In the genomic region with DNA sequence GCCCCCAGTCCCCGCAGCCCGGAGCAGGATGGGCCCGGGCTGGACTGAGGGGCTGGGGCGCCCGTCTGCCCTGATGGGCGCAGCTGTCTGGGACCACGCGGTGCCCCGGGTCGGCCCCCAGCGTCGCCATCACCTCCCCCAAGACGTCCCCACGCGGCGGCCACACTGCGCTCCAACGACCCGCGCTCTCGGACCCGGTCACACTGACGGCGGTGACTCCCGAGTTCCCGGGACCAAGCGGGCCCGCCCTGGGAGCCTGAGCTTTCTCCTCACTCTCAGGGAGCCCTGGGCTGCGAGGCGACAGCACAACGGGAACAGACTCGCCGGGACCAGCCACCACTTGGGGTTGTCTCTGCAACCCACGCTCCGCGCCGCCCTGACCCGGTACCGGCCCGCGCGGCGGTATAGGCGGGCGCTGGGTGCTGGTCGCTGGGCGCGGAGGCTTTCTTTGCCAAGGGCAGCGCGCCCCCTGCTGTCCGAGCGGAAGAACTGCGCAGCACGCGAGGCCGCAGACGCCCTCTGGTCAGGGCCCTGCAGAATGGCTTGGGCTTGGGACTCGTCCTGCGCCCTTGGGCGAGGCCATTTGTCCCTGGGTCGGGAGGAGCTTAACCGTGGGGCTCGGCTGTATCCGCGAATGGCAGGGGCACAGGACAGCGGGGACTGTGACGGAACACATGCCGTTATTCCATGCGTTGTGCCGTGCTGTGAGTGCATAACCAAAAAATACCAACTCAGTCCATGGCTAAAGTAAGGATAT, we compare ENCODE assay signal across 8 cellular contexts.
DNase-seq lines count a peak whose midpoint lies in the region; ATAC-seq lines count a peak whose summit lies in the region.

No MANE protein-coding gene starts in this region.

- H3K9me3 Mint-ChIP-seq in central memory CD8-positive, alpha-beta T cell: no peaks in the 10 kb centered on the region

- H3K27me3 Mint-ChIP-seq in central memory CD8-positive, alpha-beta T cell: peaks cover 26% of the 10 kb centered on the region

- no peaks in the 10 kb centered on the region for H3K4me1 Mint-ChIP-seq in central memory CD8-positive, alpha-beta T cell

- ATAC-seq in HG02884 (IDR thresholded peaks at IDR 0.05; ENCODE audit: unreplicated experiment): peak; percentile 87
- peak; percentile 74 for ATAC-seq in central memory CD8-positive, alpha-beta T cell (replicated peaks; ENCODE audit: extremely low read depth, poor library complexity, severe bottlenecking)

- peak; percentile 7 for DNase-seq in NCI-H1694 treated with DMSO at 0.1 percent for 48 hours (lab: John Stamatoyannopoulos, UW)
- DNase-seq in NCI-H1694 (lab: John Stamatoyannopoulos, UW): no peak
- DNase-seq in NCI-H2196 treated with DMSO at 0.1 percent for 48 hours (lab: John Stamatoyannopoulos, UW; ENCODE audit: unreplicated experiment): peak; percentile 93
- peak; percentile 55 for DNase-seq in activated CD4-positive, CD25-positive, alpha-beta regulatory T cell treated with anti-CD3 and anti-CD28 coated beads, Interleukin-2, amount 50 U/mL, for 16 hours (ENCODE audit: low read depth, low spot score)
- peak; percentile 36 to 68 for DNase-seq in central memory CD8-positive, alpha-beta T cell (ENCODE audit: low spot score in 2 of 2)
- DNase-seq in islet precursor cell: peak; percentile 92
- peak; percentile 44 to 62 for DNase-seq in stimulated activated CD4-positive, alpha-beta T cell treated with anti-CD3 and anti-CD28 coated beads, Interleukin-12 subunit alpha, Interleukin-12 subunit beta, amount 100 ng/mL, for 24 hours (ENCODE audit: low read depth in 2 of 2)

- H3K27ac Mint-ChIP-seq in central memory CD8-positive, alpha-beta T cell (ENCODE audit: low read depth): no peak overlapping the region

- H3K36me3 Mint-ChIP-seq in central memory CD8-positive, alpha-beta T cell (ENCODE audit: insufficient read depth): no peaks in the 10 kb centered on the region

- peak overlapping the region; percentile 72 for H3K4me3 Mint-ChIP-seq in central memory CD8-positive, alpha-beta T cell
